Comparison of ENCODE assay signal across 36 cellular contexts in genomic region chr15:23441204-23441603, GRCh38. TPM values are rescaled to one million over a fixed set of nuclear protein-coding genes. Genes with fewer than 3 reads are reported as not detected.
DNase-seq lines count a peak whose midpoint lies in the region; ATAC-seq and TF ChIP-seq lines count a peak whose summit lies in the region.
"Had no signal": no experiment of that assay in that cellular context is flagged by ENCODE, and none has a peak within 500 bp of the region (broad histone marks: within the 10 kb centered on the region; RNA-seq: fewer than 3 reads in every experiment).

No MANE protein-coding gene starts in this region.

- H3K4me1 ChIP-seq in upper lobe of right lung: no peaks in the 10 kb centered on the region
- H3K4me1 ChIP-seq: A549, BE2C had no signal

- peaks cover 2% of the 10 kb centered on the region for H3K27me3 Mint-ChIP-seq in chondrocyte (ENCODE audit: low read depth)
- H3K27me3 Mint-ChIP-seq in osteocyte (ENCODE audit: unreplicated experiment): no peaks in the 10 kb centered on the region
- H3K27me3 Mint-ChIP-seq: B cell; CD4-positive, CD25-positive, alpha-beta regulatory T cell had no signal

- no peak overlapping the region for H3K4me3 ChIP-seq in upper lobe of right lung
- H3K4me3 ChIP-seq: A549; BLaER1; BLaER1 treated with 17β-estradiol and CSF1 and Interleukin-3, amounts not matched to agents 10 nM and 100 nM had no signal

- H3K27ac ChIP-seq in upper lobe of right lung: no peak overlapping the region
- H3K27ac ChIP-seq: 22Rv1; A549; BLaER1; BLaER1 treated with 17β-estradiol and CSF1 and Interleukin-3, amounts not matched to agents 10 nM and 100 nM; C4-2B had no signal

- ATAC-seq in upper lobe of right lung (no peak), HG03108 (IDR thresholded peaks at IDR 0.05; ENCODE audit: unreplicated experiment) (no peak)
- ATAC-seq: A549; CD8-positive, alpha-beta T cell had no signal

- DNase-seq in chondrocyte (ENCODE audit: low spot score) (peak; percentile 54), osteocyte (ENCODE audit: extremely low spot score, unreplicated experiment) (peak; percentile 79), upper lobe of right lung (peak; percentile 29), NCI-H2029 treated with DMSO at 0.1 percent for 48 hours (lab: John Stamatoyannopoulos, UW) (no peak), NCI-H1694 treated with DMSO at 0.1 percent for 48 hours (lab: John Stamatoyannopoulos, UW) (no peak)
- DNase-seq: 8988T; ACHN; AML-193; BE2C; C1 segment of cervical spinal cord; Caco-2; Calu3; CD4-positive, alpha-beta memory T cell; CD4-positive, alpha-beta T cell; CD8-positive, alpha-beta memory T cell; CD8-positive, alpha-beta T cell; COR-L47; DMS 273 treated with DMSO at 0.1 percent for 48 hours; DMS153; DMS53; DMS79; DMS79 treated with DMSO at 0.1 percent for 48 hours; DND-41; EL had no signal

- no peaks in the 10 kb centered on the region for H3K27me3 ChIP-seq in upper lobe of right lung
- H3K27me3 ChIP-seq: BE2C had no signal

- H3K4me1 Mint-ChIP-seq in chondrocyte (ENCODE audit: low read depth): no peaks in the 10 kb centered on the region
- H3K4me1 Mint-ChIP-seq in osteocyte (ENCODE audit: unreplicated experiment): no peaks in the 10 kb centered on the region
- H3K4me1 Mint-ChIP-seq: B cell; CD14-positive monocyte; CD4-positive, alpha-beta memory T cell; CD8-positive, alpha-beta memory T cell had no signal

- no peaks in the 10 kb centered on the region for H3K9me3 ChIP-seq in upper lobe of right lung
- H3K9me3 ChIP-seq: A549; BE2C; BLaER1; BLaER1 treated with 17β-estradiol and CSF1 and Interleukin-3, amounts not matched to agents 10 nM and 100 nM; Caco-2 had no signal

- no peaks in the 10 kb centered on the region for H3K36me3 Mint-ChIP-seq in chondrocyte (ENCODE audit: low read depth)
- no peaks in the 10 kb centered on the region for H3K36me3 Mint-ChIP-seq in osteocyte (ENCODE audit: unreplicated experiment)
- H3K36me3 Mint-ChIP-seq: CD14-positive monocyte; CD4-positive, alpha-beta memory T cell; CD4-positive, CD25-positive, alpha-beta regulatory T cell; CD8-positive, alpha-beta memory T cell; CD8-positive, alpha-beta T cell had no signal

- H3K27ac Mint-ChIP-seq in chondrocyte (ENCODE audit: unreplicated experiment) (no peak overlapping the region), osteocyte (ENCODE audit: unreplicated experiment) (no peak overlapping the region)
- H3K27ac Mint-ChIP-seq: B cell; CD14-positive monocyte; CD4-positive, alpha-beta memory T cell; CD4-positive, alpha-beta T cell; CD4-positive, CD25-positive, alpha-beta regulatory T cell; CD8-positive, alpha-beta memory T cell; CD8-positive, alpha-beta T cell had no signal

- no peaks in the 10 kb centered on the region for H3K36me3 ChIP-seq in upper lobe of right lung
- H3K36me3 ChIP-seq: BE2C; BLaER1; BLaER1 treated with 17β-estradiol and CSF1 and Interleukin-3, amounts not matched to agents 10 nM and 100 nM had no signal

- intact Hi-C loops in upper lobe of right lung (cut with DNase I): no loop called here

- H3K9me3 Mint-ChIP-seq in chondrocyte (ENCODE audit: low read depth): peaks cover 5% of the 10 kb centered on the region
- peaks cover 8% of the 10 kb centered on the region for H3K9me3 Mint-ChIP-seq in osteocyte (ENCODE audit: unreplicated experiment)
- H3K9me3 Mint-ChIP-seq: CD4-positive, alpha-beta T cell; CD8-positive, alpha-beta T cell had no signal

- no peak overlapping the region for H3K4me3 Mint-ChIP-seq in chondrocyte (ENCODE audit: unreplicated experiment)
- no peak overlapping the region for H3K4me3 Mint-ChIP-seq in osteocyte (ENCODE audit: unreplicated experiment)
- H3K4me3 Mint-ChIP-seq: B cell; CD14-positive monocyte; CD4-positive, alpha-beta memory T cell; CD4-positive, alpha-beta T cell; CD4-positive, CD25-positive, alpha-beta regulatory T cell; CD8-positive, alpha-beta memory T cell; CD8-positive, alpha-beta T cell had no signal

- TF ChIP-seq CTCF in chondrocyte (IDR thresholded peaks at IDR 0.05) (no peak), osteocyte (IDR thresholded peaks at IDR 0.05) (no peak), upper lobe of right lung (IDR thresholded peaks at IDR 0.05) (no peak)

RNA-seq across cellular contexts. Expression of gene GOLGA6L2, which starts 5.8 kb away (rescaled TPM):
- total RNA-seq in chondrocyte: not detected in 3 replicates
- not detected in 2 replicates for total RNA-seq in osteocyte
- total RNA-seq in upper lobe of right lung: not detected
- total RNA-seq: A172; A673; B cell; Caco-2; Calu3; CD4-positive, alpha-beta memory T cell; CD4-positive, alpha-beta T cell; CD4-positive, CD25-positive, alpha-beta regulatory T cell; CD8-positive, alpha-beta memory T cell; CD8-positive, alpha-beta T cell; Daoy had no signal

Comparison
In these comparisons a context has a peak if more than half of its experiments do, and no peak if none do; other contexts are left out.
1. DNase-seq: peak in chondrocyte (single experiment), osteocyte (single experiment) and upper lobe of right lung (single experiment); none in NCI-H2029 treated with DMSO at 0.1 percent for 48 hours (single experiment) and NCI-H1694 treated with DMSO at 0.1 percent for 48 hours (single experiment).